Comparison of ENCODE assay signal across 8 cellular contexts in the genomic region with DNA sequence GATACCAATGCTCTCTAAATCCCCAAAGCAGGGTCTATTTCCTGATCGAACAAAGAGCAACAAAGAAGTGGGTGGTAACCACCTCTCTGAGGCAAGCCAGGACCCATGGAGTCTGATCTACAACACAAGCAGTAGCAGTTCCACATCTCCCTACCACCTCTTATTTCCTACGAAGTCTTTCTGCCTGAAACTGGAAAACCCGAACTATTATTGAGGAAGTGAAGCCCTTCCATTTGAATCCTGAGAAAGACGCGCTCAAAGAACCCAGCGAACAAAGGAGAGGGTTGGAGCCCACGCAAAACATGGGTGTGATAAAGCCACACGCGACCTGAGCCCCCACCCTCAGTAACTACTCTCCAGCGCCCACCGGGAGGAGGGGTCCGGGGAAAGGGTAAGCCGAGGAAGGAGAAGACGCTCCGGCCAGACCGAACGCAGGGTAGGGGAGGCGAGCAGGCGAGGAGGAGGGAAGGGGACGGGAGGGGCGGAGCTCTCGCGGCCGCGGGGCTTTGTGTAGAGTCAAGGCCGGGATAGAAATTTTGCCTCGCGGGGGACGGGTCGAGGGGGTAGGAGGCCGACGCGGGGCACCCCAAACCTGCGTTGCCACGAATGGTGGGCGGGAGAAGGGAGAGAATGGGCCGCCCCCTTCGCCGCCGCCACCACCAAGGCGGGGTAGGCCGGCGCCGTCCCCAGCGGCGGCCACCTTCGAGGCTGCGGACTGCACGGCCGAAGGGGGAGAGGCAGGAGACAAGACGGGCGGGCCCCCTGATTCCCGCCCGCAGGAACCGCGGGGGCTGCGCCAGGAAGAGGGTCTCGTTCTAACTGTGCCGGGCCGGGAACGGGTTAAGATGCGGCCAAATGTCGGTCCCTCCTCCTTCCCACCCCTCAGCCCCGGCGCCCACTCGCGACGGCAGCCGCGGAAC. TPM values are rescaled to one million over a fixed set of nuclear protein-coding genes. Genes with fewer than 3 reads are reported as not detected.
DNase-seq lines count a peak whose midpoint lies in the region; ATAC-seq, FAIRE-seq and TF ChIP-seq lines count a peak whose summit lies in the region.

No MANE protein-coding gene starts in this region.

- H3K4me3 Mint-ChIP-seq in activated naive CD8-positive, alpha-beta T cell treated with anti-CD3 and anti-CD28 coated beads for 36 hours = peak overlapping the region; percentile 94
- H3K4me3 Mint-ChIP-seq in type B pancreatic cell = peak overlapping the region; percentile 99

- intact Hi-C loops in cardiac septum (cut with DNase I) (no loop called here), pancreas (cut with DNase I) (no loop called here)

- H3K36me3 Mint-ChIP-seq in activated naive CD8-positive, alpha-beta T cell treated with anti-CD3 and anti-CD28 coated beads for 36 hours = peaks cover 12% of the 10 kb centered on the region
- H3K36me3 Mint-ChIP-seq in type B pancreatic cell = peaks cover 12% of the 10 kb centered on the region

- FAIRE-seq in pancreas (lab: Jason Lieb, UNC) = no peak

- whole genome bisulfite sequencing in pancreas, 2 donors = 0% methylated on average over 45 to 70 of the region's 70 CpGs

- H3K9me3 Mint-ChIP-seq in activated naive CD8-positive, alpha-beta T cell treated with anti-CD3 and anti-CD28 coated beads for 36 hours = no peaks in the 10 kb centered on the region
- no peaks in the 10 kb centered on the region for H3K9me3 Mint-ChIP-seq in type B pancreatic cell

- no peaks in the 10 kb centered on the region for H3K36me3 ChIP-seq in pancreas

- peak overlapping the region; percentile 80 to 93 (median 91) for H3K4me3 ChIP-seq in pancreas

- no peak for TF ChIP-seq CTCF in pancreas (IDR thresholded peaks at IDR 0.05)
- no peak for TF ChIP-seq CTCF in type B pancreatic cell (conservative IDR thresholded peaks at IDR 0.05)

- peaks cover 4 to 28% (median 4%) of the 10 kb centered on the region in 3 donors for H3K4me1 ChIP-seq in pancreas

- ATAC-seq in GM21367 (IDR thresholded peaks at IDR 0.05; ENCODE audit: unreplicated experiment) (peak; percentile 34), pancreas (peak; percentile 57 to 68 (median 62))

- no peaks in the 10 kb centered on the region for H3K27me3 ChIP-seq in pancreas

- DNase-seq in Caki2 (ENCODE audit: low read depth) (peak; percentile 52), HT-29 (ENCODE audit: low spot score) (peak; percentile 53), SK-N-DZ (ENCODE audit: low spot score) (peak; percentile 64), cardiac septum (ENCODE audit: low spot score) (peak; percentile 82), pancreas (peak; percentile 44 to 86 (median 60)), type B pancreatic cell (ENCODE audit: extremely low spot score, unreplicated experiment) (peak; percentile 84)
- peak; percentile 56 for DNase-seq in activated naive CD8-positive, alpha-beta T cell treated with anti-CD3 and anti-CD28 coated beads for 36 hours

- peak overlapping the region; percentile 84 for H3K27ac Mint-ChIP-seq in activated naive CD8-positive, alpha-beta T cell treated with anti-CD3 and anti-CD28 coated beads for 36 hours
- peak overlapping the region; percentile 98 for H3K27ac Mint-ChIP-seq in type B pancreatic cell

- H3K27ac ChIP-seq in pancreas = peak overlapping the region; percentile 68 to 95 (median 88)

- no peaks in the 10 kb centered on the region for H3K27me3 Mint-ChIP-seq in activated naive CD8-positive, alpha-beta T cell treated with anti-CD3 and anti-CD28 coated beads for 36 hours
- H3K27me3 Mint-ChIP-seq in type B pancreatic cell = no peaks in the 10 kb centered on the region

- H3K4me1 Mint-ChIP-seq in activated naive CD8-positive, alpha-beta T cell treated with anti-CD3 and anti-CD28 coated beads for 36 hours = peaks cover 34% of the 10 kb centered on the region
- H3K4me1 Mint-ChIP-seq in type B pancreatic cell (ENCODE audit: unreplicated experiment) = peaks cover 29% of the 10 kb centered on the region

- H3K9me3 ChIP-seq in pancreas = no peaks in the 10 kb centered on the region

- in situ Hi-C loops in Caki2 (cut with HindIII; ENCODE audit: low pct_unique_long_range_greater_than_20kb, low sequenced_read_pairs) = no loop called here

RNA-seq across cellular contexts. Expression of gene HDAC2, which starts 0.8 kb away (rescaled TPM):
- total RNA-seq in Caki2 (2014; rRNA removed; shearing (Covaris generic); ENCODE audit: low replicate concordance) = 109 and 133 TPM in 2 replicates
- total RNA-seq in HT-29 (2014; rRNA removed; shearing (Covaris generic)) = 45.5 and 57.7 TPM in 2 replicates
- 210 and 226 TPM in 2 replicates for polyA plus RNA-seq in SK-N-DZ (2014; cell fraction: cytosol; rRNA removed)
- polyA plus RNA-seq in SK-N-DZ (2014; cell fraction: nucleus; rRNA removed) = 135 and 165 TPM in 2 replicates
- total RNA-seq in activated naive CD8-positive, alpha-beta T cell treated with anti-CD3 and anti-CD28 coated beads for 36 hours = 100 to 1,000 TPM; 115 to 125 TPM
- total RNA-seq in cardiac septum (47.7 TPM), pancreas (10 to 100 TPM; 26.4 to 46.5 (median 32.2) TPM), type B pancreatic cell (ENCODE audit: low replicate concordance) (193 and 232 TPM in 2 replicates)
- polyA plus RNA-seq in pancreas = 10 to 100 TPM; 23.6 to 48.9 TPM

Comparison
In these comparisons a context has a peak if more than half of its experiments do, and no peak if none do; other contexts are left out.
1. Peak in every context shown above with its lines: DNase-seq, ATAC-seq, H3K4me3 ChIP-seq and H3K27ac ChIP-seq.